ENCODE assay signal across 12 cellular contexts in genomic region chr19:39145180-39145953, GRCh38. TPM values are rescaled to one million over a fixed set of nuclear protein-coding genes. Genes with fewer than 3 reads are reported as not detected.
DNase-seq lines count a peak whose midpoint lies in the region; ATAC-seq and TF ChIP-seq lines count a peak whose summit lies in the region.
"Had no signal": no experiment of that assay in that cellular context is flagged by ENCODE, and none has a peak within 500 bp of the region (broad histone marks: within the 10 kb centered on the region; RNA-seq: fewer than 3 reads in every experiment).

No MANE protein-coding gene starts in this region.

- H3K4me1 ChIP-seq in esophagus muscularis mucosa = peaks cover 25 to 59% (median 44%) of the 10 kb centered on the region in 4 donors
- H3K4me1 ChIP-seq in mucosa of descending colon (ENCODE audit: low read depth) = peaks cover 32% of the 10 kb centered on the region
- H3K4me1 ChIP-seq in suprapubic skin = peaks cover 32% of the 10 kb centered on the region
- no peaks in the 10 kb centered on the region for H3K4me1 ChIP-seq in A673 (ENCODE audit: insufficient read depth, low read length, poor library complexity, severe bottlenecking)

- no peaks in the 10 kb centered on the region for H3K27me3 Mint-ChIP-seq in activated CD4-positive, alpha-beta T cell treated with anti-CD3 and anti-CD28 coated beads, Interleukin-2, amount 10 ng/mL, durations not matched to agents 7 days and 5 days
- H3K27me3 Mint-ChIP-seq in activated CD8-positive, alpha-beta T cell treated with anti-CD3 and anti-CD28 coated beads, Interleukin-2, amount 10 ng/mL, durations not matched to agents 7 days and 5 days (ENCODE audit: low read depth) = no peaks in the 10 kb centered on the region
- H3K27me3 Mint-ChIP-seq: activated naive CD8-positive, alpha-beta T cell had no signal

- H3K4me1 Mint-ChIP-seq in activated CD4-positive, alpha-beta T cell treated with anti-CD3 and anti-CD28 coated beads, Interleukin-2, amount 10 ng/mL, durations not matched to agents 7 days and 5 days = peaks cover 6% of the 10 kb centered on the region
- peaks cover 13% of the 10 kb centered on the region for H3K4me1 Mint-ChIP-seq in activated CD8-positive, alpha-beta T cell treated with anti-CD3 and anti-CD28 coated beads, Interleukin-2, amount 10 ng/mL, durations not matched to agents 7 days and 5 days (ENCODE audit: low read depth)

- no peaks in the 10 kb centered on the region for H3K36me3 Mint-ChIP-seq in activated CD4-positive, alpha-beta T cell treated with anti-CD3 and anti-CD28 coated beads, Interleukin-2, amount 10 ng/mL, durations not matched to agents 7 days and 5 days (ENCODE audit: low read depth)
- H3K36me3 Mint-ChIP-seq in activated CD8-positive, alpha-beta T cell treated with anti-CD3 and anti-CD28 coated beads, Interleukin-2, amount 10 ng/mL, durations not matched to agents 7 days and 5 days (ENCODE audit: low read depth) = no peaks in the 10 kb centered on the region
- H3K36me3 Mint-ChIP-seq: natural killer cell had no signal

- WGBS in esophagus muscularis mucosa = 36% methylated on average over 19 of the region's 26 CpGs
- WGBS in suprapubic skin = 38% methylated on average over 15 of the region's 26 CpGs

- peak; percentile 39 to 43 for DNase-seq in Kasumi-1 (lab: John Stamatoyannopoulos, UW)
- DNase-seq in esophagus muscularis mucosa (ENCODE audit: extremely low spot score) = no peak
- DNase-seq in mucosa of descending colon = peak in 2 of 3 donors; percentile 55 to 65
- DNase-seq in suprapubic skin (ENCODE audit: low spot score in 2 of 2) = no peak
- no peak for DNase-seq in A673 (ENCODE audit: low spot score)
- DNase-seq in activated CD4-positive, alpha-beta T cell treated with anti-CD3 and anti-CD28 coated beads, Interleukin-2, amount 50 U/mL, for 4 hours = no peak
- no peak for DNase-seq in activated CD4-positive, alpha-beta T cell treated with anti-CD3 and anti-CD28 coated beads, Interleukin-2, amount 10 ng/mL, durations not matched to agents 7 days and 5 days
- no peak for DNase-seq in activated CD8-positive, alpha-beta T cell treated with anti-CD3 and anti-CD28 coated beads, Interleukin-2, amount 10 ng/mL, durations not matched to agents 7 days and 5 days
- DNase-seq: activated CD4-positive, CD25-positive, alpha-beta regulatory T cell; natural killer cell; NCI-H1092 had no signal

- POLR2A ChIA-PET in A673 (lab: Charles Lee; ENCODE audit: low non-redundant PET) = no interaction called here
- POLR2A ChIA-PET in activated CD4-positive, alpha-beta T cell treated with anti-CD3 and anti-CD28 coated beads, Interleukin-2, amount 10 ng/mL, durations not matched to agents 7 days and 5 days (lab: Charles Lee) = no interaction called here
- POLR2A ChIA-PET in activated CD8-positive, alpha-beta T cell treated with anti-CD3 and anti-CD28 coated beads, Interleukin-2, amount 10 ng/mL, durations not matched to agents 7 days and 5 days (lab: Charles Lee) = interaction anchor here (0.7 kb wide), 1 partner anchor 160 kb away, joined by 3 read pairs; no protein-coding TSS in a partner anchor

- CTCF ChIA-PET in A673 (lab: Charles Lee) = no interaction called here
- CTCF ChIA-PET in activated CD4-positive, alpha-beta T cell treated with anti-CD3 and anti-CD28 coated beads, Interleukin-2, amount 10 ng/mL, durations not matched to agents 7 days and 5 days (lab: Charles Lee) = interaction anchor here (0.9 kb wide), 1 partner anchor 42 kb away, joined by 3 read pairs; no protein-coding TSS in a partner anchor
- CTCF ChIA-PET in activated CD8-positive, alpha-beta T cell treated with anti-CD3 and anti-CD28 coated beads, Interleukin-2, amount 10 ng/mL, durations not matched to agents 7 days and 5 days (lab: Charles Lee) = no interaction called here

- no peaks in the 10 kb centered on the region for H3K9me3 Mint-ChIP-seq in activated CD4-positive, alpha-beta T cell treated with anti-CD3 and anti-CD28 coated beads, Interleukin-2, amount 10 ng/mL, durations not matched to agents 7 days and 5 days
- H3K9me3 Mint-ChIP-seq in activated CD8-positive, alpha-beta T cell treated with anti-CD3 and anti-CD28 coated beads, Interleukin-2, amount 10 ng/mL, durations not matched to agents 7 days and 5 days (ENCODE audit: insufficient read depth) = no peaks in the 10 kb centered on the region
- H3K9me3 Mint-ChIP-seq: natural killer cell had no signal

- TF ChIP-seq CTCF in esophagus muscularis mucosa (IDR thresholded peaks at IDR 0.05) (peak in 2 of 3 experiments; percentile 16 to 42), mucosa of descending colon (IDR thresholded peaks at IDR 0.05) (no peak), suprapubic skin (IDR thresholded peaks at IDR 0.05) (no peak), A673 (conservative IDR thresholded peaks at IDR 0.05; ENCODE audit: low read depth, low read length) (no peak)

- TF ChIP-seq POLR2A in esophagus muscularis mucosa (IDR thresholded peaks at IDR 0.05; ENCODE audit: low read depth) (no peak), suprapubic skin (IDR thresholded peaks at IDR 0.05) (no peak)

- H3K27ac ChIP-seq in esophagus muscularis mucosa (replicated peaks in 1 of 4) = peak overlapping the region; percentile 77 to 88 (median 82)
- H3K27ac ChIP-seq in suprapubic skin = peak overlapping the region; percentile 87
- no peak overlapping the region for H3K27ac ChIP-seq in A673 (ENCODE audit: low read depth, low read length, poor library complexity, severe bottlenecking)

- H3K27me3 ChIP-seq in esophagus muscularis mucosa = no peaks in the 10 kb centered on the region
- H3K27me3 ChIP-seq in suprapubic skin = no peaks in the 10 kb centered on the region
- H3K27me3 ChIP-seq in A673 (replicated peaks; ENCODE audit: insufficient read depth, low read depth, low read length, poor library complexity) = no peaks in the 10 kb centered on the region

- peak overlapping the region; percentile 12 to 39 (median 22) for H3K4me3 ChIP-seq in esophagus muscularis mucosa
- no peak overlapping the region for H3K4me3 ChIP-seq in mucosa of descending colon
- no peak overlapping the region for H3K4me3 ChIP-seq in suprapubic skin
- no peak overlapping the region for H3K4me3 ChIP-seq in A673 (ENCODE audit: low read depth, low read length, poor library complexity, severe bottlenecking)

- no peak overlapping the region for H3K4me3 Mint-ChIP-seq in activated CD4-positive, alpha-beta T cell treated with anti-CD3 and anti-CD28 coated beads, Interleukin-2, amount 10 ng/mL, durations not matched to agents 7 days and 5 days
- no peak overlapping the region for H3K4me3 Mint-ChIP-seq in activated CD8-positive, alpha-beta T cell treated with anti-CD3 and anti-CD28 coated beads, Interleukin-2, amount 10 ng/mL, durations not matched to agents 7 days and 5 days
- H3K4me3 Mint-ChIP-seq: activated naive CD8-positive, alpha-beta T cell; natural killer cell had no signal

- intact Hi-C loops in esophagus muscularis mucosa (cut with DNase I) (no loop called here), mucosa of descending colon (cut with DNase I, micrococcal nuclease) (no loop called here), A673 (cut with micrococcal nuclease; ENCODE audit: unreplicated experiment) (no loop called here)

- H3K36me3 ChIP-seq in esophagus muscularis mucosa (no peaks in the 10 kb centered on the region), mucosa of descending colon (ENCODE audit: low read depth) (no peaks in the 10 kb centered on the region), suprapubic skin (no peaks in the 10 kb centered on the region), A673 (ENCODE audit: insufficient read depth, low read length, poor library complexity, severe bottlenecking) (no peaks in the 10 kb centered on the region)

- H3K9me3 ChIP-seq in esophagus muscularis mucosa (no peaks in the 10 kb centered on the region), mucosa of descending colon (no peaks in the 10 kb centered on the region), suprapubic skin (no peaks in the 10 kb centered on the region), A673 (ENCODE audit: low read depth, low read length, poor library complexity, severe bottlenecking) (no peaks in the 10 kb centered on the region)

- no peak for TF ChIP-seq EP300 in esophagus muscularis mucosa (IDR thresholded peaks at IDR 0.05)
- TF ChIP-seq EP300 in suprapubic skin (IDR thresholded peaks at IDR 0.05) = no peak

- no peak overlapping the region for H3K27ac Mint-ChIP-seq in activated CD4-positive, alpha-beta T cell treated with anti-CD3 and anti-CD28 coated beads, Interleukin-2, amount 10 ng/mL, durations not matched to agents 7 days and 5 days
- H3K27ac Mint-ChIP-seq in activated CD8-positive, alpha-beta T cell treated with anti-CD3 and anti-CD28 coated beads, Interleukin-2, amount 10 ng/mL, durations not matched to agents 7 days and 5 days = no peak overlapping the region
- H3K27ac Mint-ChIP-seq: activated naive CD8-positive, alpha-beta T cell had no signal

- peak; percentile 67 for ATAC-seq in mucosa of descending colon
- ATAC-seq in activated CD8-positive, alpha-beta T cell treated with anti-CD3 and anti-CD28 coated beads, Interleukin-2, amount 10 ng/mL, durations not matched to agents 7 days and 5 days = no peak

- no TSS peak for BruUV-seq in A673 (replicated peaks; lab: Mats Ljungman, UMichigan)

RNA-seq across cellular contexts. Expression of gene PAK4, which starts 19.8 kb away (rescaled TPM):
- total RNA-seq in esophagus muscularis mucosa (10 to 100 TPM in 2 of 4 donors, 1 to 10 TPM in 2; 8.3 to 18.4 (median 11.0) TPM), mucosa of descending colon (100 to 1,000 TPM in 1 of 3 donors, 10 to 100 TPM in 2; 54.4 to 116 (median 76.5) TPM), suprapubic skin (10 to 100 TPM; 20.7 to 25.3 (median 23.6) TPM), A673 (2021) (55.2 and 59.0 TPM in 2 replicates)
- 10 to 100 TPM; 16.5 to 17.9 TPM for total RNA-seq in activated CD4-positive, alpha-beta T cell treated with anti-CD3 and anti-CD28 coated beads, Interleukin-2, amount 10 ng/mL, durations not matched to agents 7 days and 5 days
- total RNA-seq in activated CD8-positive, alpha-beta T cell treated with anti-CD3 and anti-CD28 coated beads, Interleukin-2, amount 10 ng/mL, durations not matched to agents 7 days and 5 days = 10 to 100 TPM; 15.3 to 18.2 TPM

RNA-seq across cellular contexts. Expression of gene NCCRP1, which starts 51.4 kb away (rescaled TPM):
- total RNA-seq in esophagus muscularis mucosa (under 1 TPM in 3 of 4 donors, not detected in 1; 0.17 to 0.42 (median 0.39) TPM), mucosa of descending colon (under 1 TPM in 1 of 3 donors, not detected in 2; 0.14 TPM), suprapubic skin (100 to 1,000 TPM in 3 of 4 donors, 10 to 100 TPM in 1; 32.7 to 420 (median 277) TPM), A673 (2021) (not detected in 2 replicates)
- total RNA-seq in activated CD4-positive, alpha-beta T cell treated with anti-CD3 and anti-CD28 coated beads, Interleukin-2, amount 10 ng/mL, durations not matched to agents 7 days and 5 days = not detected
- not detected for total RNA-seq in activated CD8-positive, alpha-beta T cell treated with anti-CD3 and anti-CD28 coated beads, Interleukin-2, amount 10 ng/mL, durations not matched to agents 7 days and 5 days
- total RNA-seq: natural killer cell had no signal

RNA-seq across cellular contexts. Expression of gene SYCN, which starts 58.7 kb away (rescaled TPM):
- total RNA-seq in esophagus muscularis mucosa (not detected), mucosa of descending colon (not detected), suprapubic skin (not detected), A673 (2021) (not detected in 2 replicates)
- total RNA-seq in activated CD4-positive, alpha-beta T cell treated with anti-CD3 and anti-CD28 coated beads, Interleukin-2, amount 10 ng/mL, durations not matched to agents 7 days and 5 days = not detected
- not detected for total RNA-seq in activated CD8-positive, alpha-beta T cell treated with anti-CD3 and anti-CD28 coated beads, Interleukin-2, amount 10 ng/mL, durations not matched to agents 7 days and 5 days
- total RNA-seq: natural killer cell had no signal

Comparison
In these comparisons a context has a peak if more than half of its experiments do, and no peak if none do; other contexts are left out.
1. DNase-seq: peak in Kasumi-1 (2 of 2) and mucosa of descending colon (2 of 3); none in esophagus muscularis mucosa (single experiment), suprapubic skin (0 of 2), A673 (single experiment), activated CD4-positive, alpha-beta T cell treated with anti-CD3 and anti-CD28 coated beads, Interleukin-2, amount 50 U/mL, for 4 hours (0 of 2), activated CD4-positive, alpha-beta T cell treated with anti-CD3 and anti-CD28 coated beads, Interleukin-2, amount 10 ng/mL, durations not matched to agents 7 days and 5 days (single experiment) and activated CD8-positive, alpha-beta T cell treated with anti-CD3 and anti-CD28 coated beads, Interleukin-2, amount 10 ng/mL, durations not matched to agents 7 days and 5 days (single experiment).
2. H3K4me3 ChIP-seq: peak in esophagus muscularis mucosa (4 of 4); none in mucosa of descending colon (single experiment), suprapubic skin (single experiment) and A673 (single experiment).
3. CTCF ChIP-seq: peak in esophagus muscularis mucosa (2 of 3); none in mucosa of descending colon (single experiment), suprapubic skin (0 of 2) and A673 (single experiment).
4. RNA of gene NCCRP1, which starts 51.4 kb away (total RNA-seq): 32.7 to 420 TPM in suprapubic skin; 0.17 to 0.42 TPM in esophagus muscularis mucosa, 0.14 TPM in mucosa of descending colon, not detected in A673, not detected in activated CD4-positive, alpha-beta T cell treated with anti-CD3 and anti-CD28 coated beads, Interleukin-2, amount 10 ng/mL, durations not matched to agents 7 days and 5 days and not detected in activated CD8-positive, alpha-beta T cell treated with anti-CD3 and anti-CD28 coated beads, Interleukin-2, amount 10 ng/mL, durations not matched to agents 7 days and 5 days; every median in the first group is over 10 times any median in the second.